9 cellular contexts compared by ENCODE assay signal in the genomic region with DNA sequence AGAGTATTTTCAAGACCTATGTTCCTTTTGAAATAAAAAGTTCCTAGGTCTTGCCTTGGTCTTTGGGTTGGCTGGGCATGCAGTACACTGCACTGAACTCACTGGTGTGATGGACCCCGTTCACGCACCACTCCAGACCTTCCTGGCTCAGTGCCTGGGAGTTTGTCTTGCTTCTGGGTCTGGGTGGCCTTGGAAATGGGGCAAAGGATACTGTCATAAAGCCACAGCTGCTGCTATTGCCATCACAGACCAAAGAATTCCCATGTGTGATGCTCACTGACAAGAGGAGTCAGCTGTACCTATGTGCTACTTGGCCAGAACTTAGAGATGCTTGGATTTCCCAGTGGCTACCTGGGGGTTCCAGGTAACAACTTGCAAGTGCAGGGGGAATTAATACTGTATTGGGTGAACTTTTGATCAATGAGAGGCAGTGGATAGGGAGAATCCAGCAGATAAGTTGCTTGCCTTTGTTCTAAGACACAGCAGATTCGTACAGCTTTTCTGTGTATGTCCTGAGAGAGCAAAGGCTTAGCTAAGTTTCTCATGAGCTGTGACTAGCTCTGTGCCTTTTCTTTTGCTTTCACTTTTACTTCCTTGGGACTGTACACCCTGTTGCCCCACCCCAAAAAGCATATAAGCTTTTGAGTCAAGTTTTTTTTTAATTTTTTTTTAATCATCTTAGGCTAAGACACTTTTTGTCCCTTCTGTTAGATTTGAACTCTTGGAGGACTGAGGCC.
DNase-seq lines count a peak whose midpoint lies in the region; ATAC-seq and TF ChIP-seq lines count a peak whose summit lies in the region.
"Had no signal": no experiment of that assay in that cellular context is flagged by ENCODE, and none has a peak within 500 bp of the region (broad histone marks: within the 10 kb centered on the region; RNA-seq: fewer than 3 reads in every experiment).

No MANE protein-coding gene starts in this region.

- ATAC-seq in activated B cell treated with CpG ODN at 0.5 μM for 24 hours (ENCODE audit: low read depth), result peak; percentile 98
- ATAC-seq in mucosa of descending colon, result peak; percentile 90
- ATAC-seq in GM19455 (IDR thresholded peaks at IDR 0.05; ENCODE audit: unreplicated experiment), result no peak

- no peaks in the 10 kb centered on the region for H3K27me3 Mint-ChIP-seq in activated B cell treated with CpG ODN at 0.5 μM for 24 hours

- POLR2A ChIA-PET in GM10248 (lab: Yijun Ruan, JAX) (no interaction called here), HEK293 (lab: Yijun Ruan, JAX) (no interaction called here), activated B cell treated with CpG ODN at 0.5 μM for 24 hours (lab: Charles Lee) (interaction anchor here (1.1 to 3.3 kb wide), 7 partner anchors 9 to 115 kb away, joined by 3 to 36 read pairs (median 4); partner anchors contain the start of gene RUNX1)

- H3K4me3 Mint-ChIP-seq in activated B cell treated with CpG ODN at 0.5 μM for 24 hours, result peak overlapping the region; percentile 78

- DNase-seq in GM10248 (ENCODE audit: extremely low spot score), result peak; percentile 41
- no peak for DNase-seq in activated B cell treated with CpG ODN at 0.5 μM for 24 hours
- no peak for DNase-seq in mucosa of descending colon
- DNase-seq in dermis blood vessel endothelial cell, result no peak
- DNase-seq in NCI-H1092 (lab: John Stamatoyannopoulos, UW), result no peak
- no peak for DNase-seq in BE2C
- DNase-seq: uterus had no signal

- H3K27ac Mint-ChIP-seq in activated B cell treated with CpG ODN at 0.5 μM for 24 hours, result peak overlapping the region; percentile 91

- no peaks in the 10 kb centered on the region for H3K9me3 ChIP-seq in HEK293 (ENCODE audit: control insufficient read depth, insufficient read depth, low read depth, low read length)
- no peaks in the 10 kb centered on the region for H3K9me3 ChIP-seq in mucosa of descending colon
- no peaks in the 10 kb centered on the region for H3K9me3 ChIP-seq in BE2C
- H3K9me3 ChIP-seq: uterus had no signal

- H3K9me3 Mint-ChIP-seq in activated B cell treated with CpG ODN at 0.5 μM for 24 hours, result no peaks in the 10 kb centered on the region

- H3K4me3 ChIP-seq in HEK293 (ENCODE audit: low read depth, low read length) (no peak overlapping the region), mucosa of descending colon (no peak overlapping the region), BE2C (ENCODE audit: low read depth, low read length) (no peak overlapping the region)
- H3K4me3 ChIP-seq: uterus had no signal

- H3K36me3 ChIP-seq in HEK293 (ENCODE audit: control insufficient read depth in 2 of 2, insufficient read depth in 1 of 2, low read length in 2 of 2), result no peaks in the 10 kb centered on the region
- no peaks in the 10 kb centered on the region for H3K36me3 ChIP-seq in mucosa of descending colon (ENCODE audit: low read depth)
- H3K36me3 ChIP-seq in BE2C, result no peaks in the 10 kb centered on the region
- H3K36me3 ChIP-seq: uterus had no signal

- CTCF ChIA-PET in GM10248 (lab: Yijun Ruan, JAX) (interaction anchor here (0.6 to 1.4 kb wide), 5 partner anchors 10 to 67 kb away, joined by 3 to 5 read pairs (median 3); no protein-coding TSS in a partner anchor), HEK293 (lab: Yijun Ruan, JAX) (interaction anchor here (0.7 to 0.8 kb wide), 2 partner anchors 13 to 508 kb away, joined by 3 to 5 read pairs; no protein-coding TSS in a partner anchor), activated B cell treated with CpG ODN at 0.5 μM for 24 hours (lab: Charles Lee) (interaction anchor here (0.6 to 1.6 kb wide), 5 partner anchors 19 to 115 kb away, joined by 3 to 5 read pairs (median 4); no protein-coding TSS in a partner anchor)

- TF ChIP-seq CTCF in GM10248 (IDR thresholded peaks at IDR 0.05; ENCODE audit: control extremely low read depth, extremely low read depth, low read depth, missing control alignments) (no peak), HEK293 (tag by site-specific recombination; IDR thresholded peaks at IDR 0.05) (no peak), activated B cell treated with CpG ODN at 0.5 μM for 24 hours (IDR thresholded peaks at IDR 0.05) (no peak), mucosa of descending colon (IDR thresholded peaks at IDR 0.05) (no peak), BE2C (IDR thresholded peaks at IDR 0.05; ENCODE audit: low read depth, low read length) (no peak)

- no peaks in the 10 kb centered on the region for H3K36me3 Mint-ChIP-seq in activated B cell treated with CpG ODN at 0.5 μM for 24 hours (ENCODE audit: low read depth)

- H3K4me1 Mint-ChIP-seq in activated B cell treated with CpG ODN at 0.5 μM for 24 hours, result peaks cover 73% of the 10 kb centered on the region

- H3K27me3 ChIP-seq in BE2C, result no peaks in the 10 kb centered on the region
- H3K27me3 ChIP-seq: uterus had no signal

- intact Hi-C loops in activated B cell treated with CpG ODN at 0.5 μM for 24 hours (cut with micrococcal nuclease), result loop anchor here (2.0 kb wide), 1 partner anchor 115 kb away; the partner anchor contains the start of gene RUNX1
- intact Hi-C loops in mucosa of descending colon (cut with DNase I, micrococcal nuclease), result no loop called here

- no peak overlapping the region for H3K27ac ChIP-seq in HEK293 (ENCODE audit: extremely low read depth, low read depth, low read length)
- H3K27ac ChIP-seq: uterus had no signal

- H3K4me1 ChIP-seq in HEK293 (ENCODE audit: control insufficient read depth, insufficient read depth, low read length) (no peaks in the 10 kb centered on the region), mucosa of descending colon (ENCODE audit: low read depth) (no peaks in the 10 kb centered on the region), BE2C (no peaks in the 10 kb centered on the region)
- H3K4me1 ChIP-seq: uterus had no signal

TF ChIP-seq in HEK293, 187 proteins besides CTCF, POLR2A, EP300 and RAD21:
- TF ChIP-seq ZNF157 (tag by site-specific recombination; IDR thresholded peaks at IDR 0.05) (peak; percentile 97), ZFP69B (tag by site-specific recombination; IDR thresholded peaks at IDR 0.05) (no peak)
